In the genomic region with DNA sequence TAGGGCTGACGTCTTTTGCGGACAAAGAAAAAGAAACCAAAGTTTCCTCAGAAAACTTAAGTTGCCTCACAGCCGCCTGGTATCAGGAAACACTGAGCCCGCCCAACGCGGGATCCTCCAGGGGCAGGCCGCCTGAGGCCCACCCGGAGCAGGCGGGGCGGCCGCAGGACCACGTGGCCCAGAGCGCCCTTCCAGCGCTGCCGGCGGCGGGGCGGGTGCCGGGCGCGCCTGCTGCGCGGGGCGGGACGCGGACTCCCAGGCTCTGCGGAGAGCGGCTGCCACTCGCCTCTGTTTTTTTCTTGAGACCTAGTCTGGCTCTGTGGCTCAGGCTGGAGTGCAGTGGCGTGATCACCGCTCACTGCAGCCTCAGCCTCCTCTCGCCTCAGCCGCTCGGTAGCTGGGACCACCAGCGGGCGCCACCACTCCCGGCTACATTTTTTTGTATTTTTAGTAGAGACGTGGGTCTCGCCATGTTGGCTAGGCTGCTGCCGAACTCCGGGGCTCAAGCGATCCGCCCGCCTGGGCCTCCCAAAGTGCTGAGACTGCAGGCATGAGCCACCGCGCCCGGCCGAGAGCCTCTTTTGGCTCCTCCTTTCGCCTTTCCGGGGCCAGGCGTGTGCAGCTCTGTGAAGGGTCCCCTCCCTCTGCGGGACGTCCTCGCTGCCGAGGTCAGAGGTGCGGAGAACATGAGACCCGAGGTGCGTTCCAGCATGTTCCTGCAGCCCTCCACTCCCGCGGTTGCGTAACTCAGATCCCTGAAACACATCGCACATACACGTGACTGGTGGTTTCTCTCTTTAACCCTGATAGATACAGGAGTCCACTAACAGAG, we compare ENCODE assay signal across 8 cellular contexts. TPM values are rescaled to one million over a fixed set of nuclear protein-coding genes. Genes with fewer than 3 reads are reported as not detected.
DNase-seq lines count a peak whose midpoint lies in the region; ATAC-seq and TF ChIP-seq lines count a peak whose summit lies in the region.

No MANE protein-coding gene starts in this region.

- peak overlapping the region; percentile 97 for H3K27ac ChIP-seq in colonic mucosa

- H3K36me3 ChIP-seq in colonic mucosa: no peaks in the 10 kb centered on the region

- ATAC-seq in HG02870 (IDR thresholded peaks at IDR 0.05; ENCODE audit: unreplicated experiment): peak; percentile 83

- DNase-seq in NCI-H82 (lab: John Stamatoyannopoulos, UW): peak; percentile 63
- DNase-seq in NCI-H82 treated with DMSO at 0.1 percent for 48 hours (lab: John Stamatoyannopoulos, UW; ENCODE audit: unreplicated experiment): no peak
- peak; percentile 75 for DNase-seq in NCI-H2171 treated with DMSO at 0.1 percent for 48 hours (lab: John Stamatoyannopoulos, UW)
- DNase-seq in activated CD4-positive, alpha-beta T cell treated with anti-CD3 and anti-CD28 coated beads for 4 hours: peak; percentile 74 to 80
- peak; percentile 87 for DNase-seq in colonic mucosa
- peak; percentile 79 for DNase-seq in kidney tubule cell (ENCODE audit: low spot score)
- peak; percentile 60 to 78 for DNase-seq in stimulated activated CD4-positive, alpha-beta T cell treated with anti-CD3 and anti-CD28 coated beads, Interleukin-1b, Interleukin-23, amount 100 ng/mL, for 4 hours (ENCODE audit: low read depth in 2 of 2)

- H3K9ac ChIP-seq in colonic mucosa (ENCODE audit: low read depth in 2 of 2, low read length in 2 of 2): peak overlapping the region; percentile 74 to 77

- no peaks in the 10 kb centered on the region for H3K9me3 ChIP-seq in colonic mucosa

- intact Hi-C loops in colonic mucosa (cut with DNase I): no loop called here

- no peaks in the 10 kb centered on the region for H3K27me3 ChIP-seq in colonic mucosa

- peaks cover 5% of the 10 kb centered on the region for H3K4me1 ChIP-seq in colonic mucosa

- peak overlapping the region; percentile 46 for H3K4me3 ChIP-seq in colonic mucosa

- TF ChIP-seq CTCF in colonic mucosa (IDR thresholded peaks at IDR 0.05): no peak

RNA-seq across cellular contexts. Expression of a gene that starts 11.6 kb away (rescaled TPM):
- total RNA-seq in colonic mucosa: 100 to 1,000 TPM; 250 to 394 TPM

RNA-seq across cellular contexts. Expression of a gene that starts 16.3 kb away (rescaled TPM):
- 1 to 10 TPM; 2.8 to 4.5 TPM for total RNA-seq in colonic mucosa

RNA-seq across cellular contexts. Expression of a gene that starts 49.1 kb away (rescaled TPM):
- under 1 TPM in 1 of 2 donors, not detected in 1; 0.98 TPM for total RNA-seq in colonic mucosa
